ENCODE assay signal across 24 cellular contexts in genomic region chr6:14671937-14672336, GRCh38.
DNase-seq lines count a peak whose midpoint lies in the region; ATAC-seq, FAIRE-seq and TF ChIP-seq lines count a peak whose summit lies in the region.
"Had no signal": no experiment of that assay in that cellular context is flagged by ENCODE, and none has a peak within 500 bp of the region (broad histone marks: within the 10 kb centered on the region; RNA-seq: fewer than 3 reads in every experiment).

No MANE protein-coding gene starts in this region.

- no peak for TF ChIP-seq EP300 in ovary (IDR thresholded peaks at IDR 0.05)

- no peak overlapping the region for H3K18ac ChIP-seq in IMR-90 (ENCODE audit: low read depth, low read length)

- H2AK9ac ChIP-seq in IMR-90 (replicated peaks; ENCODE audit: low read depth, low read length, poor library complexity), result no peak overlapping the region

- H4K91ac ChIP-seq in IMR-90 (ENCODE audit: insufficient read depth, low read depth, low read length), result no peak overlapping the region

- H3K4me2 ChIP-seq in IMR-90 (ENCODE audit: low read depth, low read length) (no peak overlapping the region), keratinocyte (ENCODE audit: control insufficient read depth, extremely low read depth, insufficient read depth, low read depth, low read length) (peak overlapping the region; percentile 58)

- peak overlapping the region; percentile 52; the same call in 1 of the 2 replicates for H3K27ac ChIP-seq in ACC112 (ENCODE audit: low read depth, low read length)
- H3K27ac ChIP-seq in IMR-90 (ENCODE audit: insufficient read depth, low read length), result no peak overlapping the region
- H3K27ac ChIP-seq in keratinocyte (ENCODE audit: control insufficient read depth, insufficient read depth, low read length), result peak overlapping the region; percentile 16
- H3K27ac ChIP-seq in ovary, result no peak overlapping the region

- no peaks in the 10 kb centered on the region for H3K9me3 Mint-ChIP-seq in WTC11
- no peaks in the 10 kb centered on the region for H3K9me3 Mint-ChIP-seq in activated naive CD8-positive, alpha-beta T cell treated with anti-CD3 and anti-CD28 coated beads, Interleukin-2, amount 50 U/mL, for 24 hours
- H3K9me3 Mint-ChIP-seq: CD14-positive monocyte; CD8-positive, alpha-beta memory T cell; IgD-negative memory B cell; T-cell had no signal

- H3K9ac ChIP-seq in IMR-90 (ENCODE audit: low read depth, low read length) (no peak overlapping the region), keratinocyte (ENCODE audit: control insufficient read depth, extremely low read depth, insufficient read depth, low read length) (peak overlapping the region; percentile 2)

- no peak overlapping the region for H3K23ac ChIP-seq in IMR-90 (ENCODE audit: low read depth, low read length)

- POLR2A ChIA-PET in IMR-90 (lab: Charles Lee; ENCODE audit: unreplicated experiment) (no interaction called here), WTC11 (lab: Charles Lee) (no interaction called here)

- peaks cover 11% of the 10 kb centered on the region for H3K9me1 ChIP-seq in IMR-90 (ENCODE audit: insufficient read depth, low read length)
- no peaks in the 10 kb centered on the region for H3K9me1 ChIP-seq in keratinocyte (ENCODE audit: control insufficient read depth, extremely low read depth, insufficient read depth, low read length)

- 0 out of 2 replicates have a peak overlapping the region, but pooled peaks have one; percentile 4 for H2BK120ac ChIP-seq in IMR-90 (ENCODE audit: low read depth, low read length)

- CTCF ChIA-PET in IMR-90 (lab: Yijun Ruan, JAX), result interaction anchor here (1.5 to 2.2 kb wide), 2 partner anchors 11 to 26 kb away, joined by 4 to 6 read pairs; no protein-coding TSS in a partner anchor
- CTCF ChIA-PET in WTC11 (lab: Charles Lee), result no interaction called here

- H3K36me3 ChIP-seq in ACC112 (ENCODE audit: insufficient read depth, low read length), result no peaks in the 10 kb centered on the region
- H3K36me3 ChIP-seq in IMR-90 (ENCODE audit: control insufficient read depth, insufficient read depth, low read length), result no peaks in the 10 kb centered on the region
- no peaks in the 10 kb centered on the region for H3K36me3 ChIP-seq in keratinocyte (ENCODE audit: control insufficient read depth in 2 of 2, extremely low read depth in 1 of 2, insufficient read depth in 2 of 2, low read length in 2 of 2)
- no peaks in the 10 kb centered on the region for H3K36me3 ChIP-seq in ovary

- peak; percentile 51 for FAIRE-seq in keratinocyte (lab: Jason Lieb, UNC)
- FAIRE-seq: GM12891, H54 had no signal

- H2BK15ac ChIP-seq in IMR-90 (ENCODE audit: low read depth, low read length), result no peak overlapping the region; the same call in 2 of the 3 replicates

- ATAC-seq in IMR-90 (ENCODE audit: low read depth), result no peak
- no peak for ATAC-seq in WTC11
- ATAC-seq in activated naive CD8-positive, alpha-beta T cell treated with anti-CD3 and anti-CD28 coated beads, Interleukin-2, amount 50 U/mL, for 24 hours, result no peak
- ATAC-seq: T-cell had no signal

- H2AFZ ChIP-seq in ACC112 (ENCODE audit: low read length, unreplicated experiment) (no peak overlapping the region), IMR-90 (replicated peaks; ENCODE audit: low read length, poor library complexity) (no peak overlapping the region), keratinocyte (ENCODE audit: control insufficient read depth, low read length) (no peak overlapping the region)

- H3K79me1 ChIP-seq in IMR-90 (ENCODE audit: low read depth in 1 of 2, low read length in 2 of 2), result no peaks in the 10 kb centered on the region

- no peaks in the 10 kb centered on the region for H3K79me2 ChIP-seq in ACC112 (ENCODE audit: control insufficient read depth, insufficient read depth, low read length, unreplicated experiment)
- H3K79me2 ChIP-seq in keratinocyte (ENCODE audit: control insufficient read depth, insufficient read depth, low read length), result no peaks in the 10 kb centered on the region

- H3K56ac ChIP-seq in IMR-90 (ENCODE audit: extremely low read depth, insufficient read depth, low read length), result no peak overlapping the region

- H3K4me1 ChIP-seq in ACC112 (ENCODE audit: control insufficient read depth, insufficient read depth, low read length, unreplicated experiment) (peaks cover 16% of the 10 kb centered on the region), IMR-90 (ENCODE audit: control insufficient read depth, insufficient read depth, low read length) (peaks cover 15% of the 10 kb centered on the region), keratinocyte (ENCODE audit: control insufficient read depth, extremely low read depth, insufficient read depth, low read length) (peaks cover 59% of the 10 kb centered on the region), ovary (ENCODE audit: insufficient read depth) (peaks cover 11% of the 10 kb centered on the region)

- H3K4ac ChIP-seq in IMR-90 (ENCODE audit: low read depth, low read length), result peak overlapping the region; percentile 3; the same call in 1 of the 2 replicates

- TF ChIP-seq CTCF in IMR-90 (conservative IDR thresholded peaks at IDR 0.05; ENCODE audit: low read depth, low read length), result no peak
- TF ChIP-seq CTCF in WTC11 (IDR thresholded peaks at IDR 0.05), result no peak
- TF ChIP-seq CTCF in keratinocyte (optimal IDR thresholded peaks at IDR 0.05 in 1 of 3, IDR thresholded peaks at IDR 0.05 in 1 of 3, conservative IDR thresholded peaks at IDR 0.05 in 1 of 3; ENCODE audit: extremely low read depth in 1 of 3, insufficient read depth in 2 of 3, low read length in 3 of 3), result no peak
- no peak for TF ChIP-seq CTCF in ovary (IDR thresholded peaks at IDR 0.05)

- intact Hi-C loops in IMR-90 (cut with micrococcal nuclease), result no loop called here
- intact Hi-C loops in ovary (cut with DNase I), result no loop called here

- H3K27me3 Mint-ChIP-seq in WTC11 (ENCODE audit: low read depth), result no peaks in the 10 kb centered on the region; the same call in 1 of the 2 replicates
- H3K27me3 Mint-ChIP-seq in activated naive CD8-positive, alpha-beta T cell treated with anti-CD3 and anti-CD28 coated beads, Interleukin-2, amount 50 U/mL, for 24 hours, result peaks cover 2% of the 10 kb centered on the region
- H3K27me3 Mint-ChIP-seq: IgD-negative memory B cell, T-cell had no signal

- H3K27me3 ChIP-seq in ACC112 (ENCODE audit: insufficient read depth, low read length), result no peaks in the 10 kb centered on the region
- no peaks in the 10 kb centered on the region for H3K27me3 ChIP-seq in IMR-90 (ENCODE audit: control insufficient read depth, insufficient read depth, low read length)
- no peaks in the 10 kb centered on the region for H3K27me3 ChIP-seq in keratinocyte (ENCODE audit: control insufficient read depth, extremely low read depth, insufficient read depth, low read length)
- no peaks in the 10 kb centered on the region for H3K27me3 ChIP-seq in ovary

- WGBS in IMR-90 (ENCODE audit: extremely low coverage in 2 of 2, insufficient read length in 1 of 2), 2 experiments, result no CpG with 5 or more reads among the region's 1 CpG
- 84 to 96% (median 91%) methylated on average over 1 of the region's 1 CpG for WGBS in ovary, 3 donors

- dilution Hi-C loops in IMR-90 (cut with HindIII; ENCODE audit: low sequenced_read_pairs, unreplicated experiment), result no loop called here
- dilution Hi-C loops in keratinocyte (cut with MboI; ENCODE audit: extremely low pct_ligation_motif_present, low sequenced_read_pairs), result no loop called here

- no peak for TF ChIP-seq RAD21 in IMR-90 (IDR thresholded peaks at IDR 0.05; ENCODE audit: low read length)

- H4K5ac ChIP-seq in IMR-90 (ENCODE audit: low read depth, low read length), result no peak overlapping the region

- H3K4me3 ChIP-seq in ACC112 (ENCODE audit: low read depth, low read length), result no peak overlapping the region
- no peak overlapping the region for H3K4me3 ChIP-seq in IMR-90 (ENCODE audit: insufficient read depth, low read depth, low read length)
- no peak overlapping the region for H3K4me3 ChIP-seq in keratinocyte (ENCODE audit: control insufficient read depth in 2 of 3, extremely low read depth in 1 of 3, insufficient read depth in 2 of 3, low read depth in 1 of 3, low read length in 3 of 3)
- H3K4me3 ChIP-seq in ovary, result no peak overlapping the region

- H3K36me3 Mint-ChIP-seq in WTC11, result no peaks in the 10 kb centered on the region
- H3K36me3 Mint-ChIP-seq in activated naive CD8-positive, alpha-beta T cell treated with anti-CD3 and anti-CD28 coated beads, Interleukin-2, amount 50 U/mL, for 24 hours (ENCODE audit: low read depth), result no peaks in the 10 kb centered on the region
- H3K36me3 Mint-ChIP-seq: CD14-positive monocyte; CD8-positive, alpha-beta memory T cell; IgD-negative memory B cell; T-cell had no signal

- H4K8ac ChIP-seq in IMR-90 (ENCODE audit: low read depth in 2 of 2, low read length in 2 of 2), result no peak overlapping the region

- no peak overlapping the region for H3K4me3 Mint-ChIP-seq in WTC11
- no peak overlapping the region for H3K4me3 Mint-ChIP-seq in activated naive CD8-positive, alpha-beta T cell treated with anti-CD3 and anti-CD28 coated beads, Interleukin-2, amount 50 U/mL, for 24 hours
- H3K4me3 Mint-ChIP-seq: CD14-positive monocyte; CD8-positive, alpha-beta memory T cell; IgD-negative memory B cell; T-cell had no signal

- H3K14ac ChIP-seq in IMR-90 (replicated peaks; ENCODE audit: low read depth, low read length), result no peak overlapping the region; the same call in 1 of the 2 replicates

- TF ChIP-seq POLR2A in IMR-90 (IDR thresholded peaks at IDR 0.05; ENCODE audit: low read depth, low read length) (no peak; the same call in 1 of the 2 replicates), ovary (IDR thresholded peaks at IDR 0.05) (no peak)

- H3K27ac Mint-ChIP-seq in WTC11, result peak overlapping the region; percentile 39; the same call in 1 of the 2 replicates
- no peak overlapping the region for H3K27ac Mint-ChIP-seq in activated naive CD8-positive, alpha-beta T cell treated with anti-CD3 and anti-CD28 coated beads, Interleukin-2, amount 50 U/mL, for 24 hours
- H3K27ac Mint-ChIP-seq: CD14-positive monocyte, IgD-negative memory B cell, T-cell had no signal

- DNase-seq in IMR-90 (no peak), WTC11 (ENCODE audit: low spot score) (no peak), keratinocyte (ENCODE audit: low read depth, low spot score) (no peak), ovary (no peak), cerebellar nuclear complex (lab: John Stamatoyannopoulos, UW) (no peak), middle frontal gyrus (ENCODE audit: extremely low spot score, low spot score) (no peak)
- no peak for DNase-seq in activated naive CD8-positive, alpha-beta T cell treated with anti-CD3 and anti-CD28 coated beads, Interleukin-2, amount 50 U/mL, for 24 hours
- DNase-seq: CD8-positive, alpha-beta memory T cell; DMS 273 treated with DMSO at 0.1 percent for 48 hours; EL; GF-D8; Karpas-422; MV-4-11; NCI-H1105; NCI-H146; NCI-H1930; NCI-H2107; NCI-H748 treated with DMSO at 0.1 percent for 48 hours; T-cell had no signal

- H4K20me1 ChIP-seq in IMR-90 (ENCODE audit: insufficient read depth, low read length), result no peaks in the 10 kb centered on the region
- H4K20me1 ChIP-seq in keratinocyte (ENCODE audit: control insufficient read depth, extremely low read depth, insufficient read depth, low read length), result no peaks in the 10 kb centered on the region

- in situ Hi-C loops in IMR-90 (cut with MboI; ENCODE audit: low sequenced_read_pairs), result no loop called here

- H2AK5ac ChIP-seq in IMR-90 (ENCODE audit: low read depth, low read length), result no peak overlapping the region

- H3K4me1 Mint-ChIP-seq in WTC11, result peaks cover 2% of the 10 kb centered on the region
- H3K4me1 Mint-ChIP-seq in activated naive CD8-positive, alpha-beta T cell treated with anti-CD3 and anti-CD28 coated beads, Interleukin-2, amount 50 U/mL, for 24 hours, result peaks cover 22% of the 10 kb centered on the region
- H3K4me1 Mint-ChIP-seq: CD8-positive, alpha-beta memory T cell had no signal

- no peak overlapping the region for H2BK5ac ChIP-seq in IMR-90 (ENCODE audit: low read depth, low read length, poor library complexity, severe bottlenecking)

- H2BK20ac ChIP-seq in IMR-90 (ENCODE audit: low read depth, low read length), result no peak overlapping the region

- BruUV-seq in IMR-90 (replicated peaks; lab: Mats Ljungman, UMichigan), result no TSS peak

- H3K9me3 ChIP-seq in IMR-90 (ENCODE audit: control insufficient read depth, insufficient read depth, low read length) (no peaks in the 10 kb centered on the region), keratinocyte (ENCODE audit: control insufficient read depth, low read depth, low read length) (no peaks in the 10 kb centered on the region), ovary (no peaks in the 10 kb centered on the region)

Comparison
In these comparisons a context has a peak if more than half of its experiments do, and no peak if none do; other contexts are left out.
1. H3K27ac ChIP-seq: peak in ACC112 (single experiment) and keratinocyte (single experiment); none in IMR-90 (single experiment) and ovary (0 of 2).